Comparison of ENCODE assay signal across 11 cellular contexts in the genomic region with DNA sequence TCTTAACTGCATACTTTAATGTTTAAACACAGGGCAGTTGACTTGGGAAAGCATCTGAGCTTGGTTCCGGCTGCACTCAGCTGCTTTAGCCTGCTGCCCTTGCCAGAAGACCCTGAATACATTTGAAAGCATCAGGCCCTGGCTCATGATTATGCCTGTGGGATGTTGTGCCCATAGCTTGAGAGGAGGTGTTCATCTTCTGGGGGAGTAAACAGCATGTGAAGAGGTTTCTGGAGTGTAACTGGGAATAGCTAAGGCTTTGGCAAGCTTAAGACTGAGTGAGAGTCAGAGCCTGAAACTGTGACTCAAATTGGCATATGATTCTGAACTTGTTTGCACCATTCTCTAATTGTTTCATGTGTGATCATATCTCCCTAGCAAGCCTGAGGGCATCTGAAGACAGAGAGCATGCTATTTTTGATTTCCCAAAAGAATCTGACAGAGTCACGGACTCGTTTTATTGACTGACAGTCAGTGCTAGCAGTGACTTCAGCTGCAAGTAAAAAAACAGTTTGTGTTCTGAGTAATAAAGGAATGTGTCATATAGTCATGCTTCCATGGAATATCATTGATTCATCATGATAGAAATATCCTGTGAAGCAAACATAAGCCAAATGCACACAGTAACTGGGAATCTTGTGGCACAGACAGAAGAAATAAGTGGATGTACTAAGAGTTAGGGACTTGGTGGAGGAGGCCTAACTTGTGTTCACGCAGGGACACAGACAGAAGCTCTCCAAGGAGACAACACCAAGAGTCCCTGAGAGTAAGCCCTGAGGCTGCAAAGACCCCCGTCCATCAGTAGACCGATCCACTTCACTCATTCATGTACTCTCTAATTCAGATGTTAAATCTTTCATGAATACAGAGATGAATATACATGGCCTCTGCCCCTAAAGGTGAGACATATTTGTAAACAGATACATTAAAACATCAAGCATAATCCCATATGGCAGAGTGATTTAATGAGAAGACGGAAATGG.
DNase-seq lines count a peak whose midpoint lies in the region; ATAC-seq and TF ChIP-seq lines count a peak whose summit lies in the region.
"Had no signal": no experiment of that assay in that cellular context is flagged by ENCODE, and none has a peak within 500 bp of the region (broad histone marks: within the 10 kb centered on the region; RNA-seq: fewer than 3 reads in every experiment).

No MANE protein-coding gene starts in this region.

- H3K4me3 ChIP-seq in PC-3 (ENCODE audit: low read length) (no peak overlapping the region), esophagus muscularis mucosa (peak overlapping the region in 1 of 4 donors; percentile 8)

- no peak overlapping the region for H2AFZ ChIP-seq in PC-3 (ENCODE audit: low read length)

- no peak for TF ChIP-seq EP300 in esophagus muscularis mucosa (IDR thresholded peaks at IDR 0.05)

- ATAC-seq in PC-3 (peak; percentile 88), omental fat pad (ENCODE audit: low FRiP score) (peak; percentile 90), HG03520 (IDR thresholded peaks at IDR 0.05; ENCODE audit: unreplicated experiment) (no peak)

- H3K27ac ChIP-seq in PC-3 (ENCODE audit: low read length) (peak overlapping the region; percentile 95), esophagus muscularis mucosa (replicated peaks in 1 of 4) (peak overlapping the region; percentile 85 to 91 (median 90))

- H3K4me2 ChIP-seq in PC-3 (ENCODE audit: low read length): peak overlapping the region; percentile 65

- in situ Hi-C loops in ACHN (cut with HindIII; ENCODE audit: low pct_ligation_motif_present, low pct_unique_long_range_greater_than_20kb, low sequenced_read_pairs): no loop called here

- no peaks in the 10 kb centered on the region for H3K9me2 ChIP-seq in PC-3 (replicated peaks; ENCODE audit: low read length)

- DNase-seq in ACHN (peak; percentile 39), PC-3 (peak; percentile 94), esophagus muscularis mucosa (ENCODE audit: extremely low spot score) (peak; percentile 91), omental fat pad (ENCODE audit: low spot score) (no peak), T-helper 9 cell (no peak), NCI-H2029 treated with DMSO at 0.1 percent for 48 hours (lab: John Stamatoyannopoulos, UW) (no peak)
- DNase-seq in activated CD8-positive, alpha-beta memory T cell treated with anti-CD3 and anti-CD28 coated beads, Interleukin-2, amount 50 U/mL, for 48 hours: no peak
- DNase-seq: activated B cell treated with CpG ODN at 0.5 μM for 24 hours; CD4-positive, alpha-beta T cell; NCI-H510A treated with DMSO at 0.1 percent for 48 hours had no signal

- BruUV-seq in PC-3 (replicated peaks; lab: Mats Ljungman, UMichigan): no TSS peak

- H3K27me3 ChIP-seq in PC-3 (ENCODE audit: low read length): no peaks in the 10 kb centered on the region
- H3K27me3 ChIP-seq in esophagus muscularis mucosa: no peaks in the 10 kb centered on the region

- H3K79me2 ChIP-seq in PC-3 (ENCODE audit: low read length): no peaks in the 10 kb centered on the region

- WGBS in esophagus muscularis mucosa: 63% methylated on average over 7 of the region's 7 CpGs

- no peaks in the 10 kb centered on the region for H3F3A ChIP-seq in PC-3 (ENCODE audit: low read length, unreplicated experiment)

- CTCF ChIA-PET in PC-3 (lab: Charles Lee): interaction anchor here (0.6 kb wide), 1 partner anchor 13 kb away, joined by 4 read pairs; no protein-coding TSS in a partner anchor

- peak overlapping the region; percentile 62 for H3K9ac ChIP-seq in PC-3 (ENCODE audit: low read length)

- POLR2A ChIA-PET in PC-3 (lab: Charles Lee; ENCODE audit: unreplicated experiment): interaction anchor here (0.6 to 0.8 kb wide), 3 partner anchors 9 to 273 kb away, joined by 3 to 6 read pairs (median 3); no protein-coding TSS in a partner anchor

- no peaks in the 10 kb centered on the region for H4K20me1 ChIP-seq in PC-3 (ENCODE audit: low read length)

- H3K36me3 ChIP-seq in PC-3 (ENCODE audit: low read depth, low read length) (no peaks in the 10 kb centered on the region), esophagus muscularis mucosa (no peaks in the 10 kb centered on the region)

- intact Hi-C loops in PC-3 (cut with micrococcal nuclease): loop anchor here (2.0 to 10.0 kb wide), 4 partner anchors 38 to 313 kb away; a partner anchor contains a TSS
- intact Hi-C loops in esophagus muscularis mucosa (cut with DNase I): loop anchor here (5.0 kb wide), 1 partner anchor 38 kb away; no protein-coding TSS in a partner anchor

- H3K4me1 ChIP-seq in PC-3 (ENCODE audit: insufficient read depth, low read length): peaks cover 30% of the 10 kb centered on the region
- peaks cover 66 to 98% (median 95%) of the 10 kb centered on the region in 4 donors for H3K4me1 ChIP-seq in esophagus muscularis mucosa

- TF ChIP-seq POLR2A in esophagus muscularis mucosa (IDR thresholded peaks at IDR 0.05; ENCODE audit: low read depth): no peak

- H3K9me3 ChIP-seq in PC-3 (ENCODE audit: low read length): no peaks in the 10 kb centered on the region
- H3K9me3 ChIP-seq in esophagus muscularis mucosa: no peaks in the 10 kb centered on the region

- TF ChIP-seq CTCF in PC-3 (conservative IDR thresholded peaks at IDR 0.05; ENCODE audit: low read depth, low read length) (no peak), esophagus muscularis mucosa (IDR thresholded peaks at IDR 0.05) (no peak), omental fat pad (IDR thresholded peaks at IDR 0.05) (no peak)

Comparison
In these comparisons a context has a peak if more than half of its experiments do, and no peak if none do; other contexts are left out.
1. DNase-seq: peak in ACHN (single experiment), PC-3 (single experiment) and esophagus muscularis mucosa (single experiment); none in omental fat pad (single experiment), activated CD8-positive, alpha-beta memory T cell treated with anti-CD3 and anti-CD28 coated beads, Interleukin-2, amount 50 U/mL, for 48 hours (single experiment), T-helper 9 cell (single experiment) and NCI-H2029 treated with DMSO at 0.1 percent for 48 hours (single experiment).